In genomic region chr19:18437481-18438330, GRCh38 we compare ENCODE assay signal across 8 cellular contexts. TPM values are rescaled to one million over a fixed set of nuclear protein-coding genes. Genes with fewer than 3 reads are reported as not detected.
DNase-seq lines count a peak whose midpoint lies in the region; ATAC-seq and TF ChIP-seq lines count a peak whose summit lies in the region.

TSS of gene ISYNA1 (minus strand) at chr19:18438133. CDS start at chr19:18437979, 154 bp downstream.

- H3K9me3 Mint-ChIP-seq in activated T-helper 17 cell treated with anti-CD3 and anti-CD28 coated beads, Interleukin-2, amount 50 U/mL, for 72 hours: peaks cover 5% of the 10 kb centered on the region

- no peaks in the 10 kb centered on the region for H3K36me3 ChIP-seq in neural cell (ENCODE audit: insufficient read depth, low read length)

- no peaks in the 10 kb centered on the region for H4K20me1 ChIP-seq in neural cell (ENCODE audit: insufficient read depth)

- H3K9ac ChIP-seq in neural cell (ENCODE audit: low read length): peak within 1 kb of the TSS; percentile 76

- peak within 1 kb of the TSS; percentile 30 for H3K4me2 ChIP-seq in neural cell (ENCODE audit: low read length)

- H3K4me3 ChIP-seq in fibroblast of the aortic adventitia (ENCODE audit: low read depth, low read length) (peak within 1 kb of the TSS; percentile 61), neural cell (ENCODE audit: low read length) (peak within 1 kb of the TSS; percentile 89)

- no peak for TF ChIP-seq EP300 in neural cell (conservative IDR thresholded peaks at IDR 0.05; ENCODE audit: poor library complexity, severe bottlenecking)

- TF ChIP-seq CTCF in fibroblast of the aortic adventitia (IDR thresholded peaks at IDR 0.05; ENCODE audit: insufficient read depth, low read length): no peak
- no peak for TF ChIP-seq CTCF in neural cell (IDR thresholded peaks at IDR 0.05; ENCODE audit: poor library complexity, severe bottlenecking)

- DNase-seq in DMS53 (lab: John Stamatoyannopoulos, UW) (peak; percentile 83), DMS53 treated with DMSO at 0.1 percent for 48 hours (lab: John Stamatoyannopoulos, UW; ENCODE audit: unreplicated experiment) (no peak), NCI-H226 (peak; percentile 86), fibroblast of the aortic adventitia (ENCODE audit: low read depth) (no peak), ureter (ENCODE audit: low spot score) (no peak), SIG-M5 (lab: John Stamatoyannopoulos, UW) (no peak)

- ATAC-seq in activated T-helper 17 cell treated with anti-CD3 and anti-CD28 coated beads, Interleukin-2, amount 50 U/mL, for 72 hours (replicated peaks): peak; percentile 31

- TF ChIP-seq RAD21 in neural cell (conservative IDR thresholded peaks at IDR 0.05): no peak

- H3K36me3 Mint-ChIP-seq in activated T-helper 17 cell treated with anti-CD3 and anti-CD28 coated beads, Interleukin-2, amount 50 U/mL, for 72 hours (ENCODE audit: low read depth): peaks cover 20% of the 10 kb centered on the region

- peak within 1 kb of the TSS; percentile 65 for H3K4me3 Mint-ChIP-seq in activated T-helper 17 cell treated with anti-CD3 and anti-CD28 coated beads, Interleukin-2, amount 50 U/mL, for 72 hours

- no peak within 1 kb of the TSS for H3K27ac Mint-ChIP-seq in activated T-helper 17 cell treated with anti-CD3 and anti-CD28 coated beads, Interleukin-2, amount 50 U/mL, for 72 hours

- H3K9me3 ChIP-seq in neural cell (ENCODE audit: low read length): no peaks in the 10 kb centered on the region

- peak within 1 kb of the TSS; percentile 57 for H3K27ac ChIP-seq in neural cell (ENCODE audit: low read length)

- no peaks in the 10 kb centered on the region for H3K27me3 Mint-ChIP-seq in activated T-helper 17 cell treated with anti-CD3 and anti-CD28 coated beads, Interleukin-2, amount 50 U/mL, for 72 hours

- peak within 1 kb of the TSS; percentile 45 for H2AFZ ChIP-seq in neural cell (ENCODE audit: low read depth, low read length)

- H3K79me2 ChIP-seq in neural cell (replicated peaks; ENCODE audit: insufficient read depth, low read length): no peaks in the 10 kb centered on the region

- H3K4me1 Mint-ChIP-seq in activated T-helper 17 cell treated with anti-CD3 and anti-CD28 coated beads, Interleukin-2, amount 50 U/mL, for 72 hours: peaks cover 7% of the 10 kb centered on the region

- no peaks in the 10 kb centered on the region for H3K27me3 ChIP-seq in neural cell (ENCODE audit: insufficient read depth, low read depth, low read length)

- H3F3A ChIP-seq in neural cell (ENCODE audit: insufficient read depth, low read length, poor library complexity, severe bottlenecking): peaks cover 3% of the 10 kb centered on the region

- H3K9me2 ChIP-seq in neural cell (ENCODE audit: insufficient read depth, low read length): no peaks in the 10 kb centered on the region

TF ChIP-seq in neural cell, 6 proteins besides CTCF, POLR2A, EP300 and RAD21:
- TF ChIP-seq MXI1 (conservative IDR thresholded peaks at IDR 0.05; ENCODE audit: poor library complexity, severe bottlenecking) (peak; percentile 61), REST (IDR thresholded peaks at IDR 0.05; ENCODE audit: borderline replicate concordance) (no peak), POLR2AphosphoS5 (IDR thresholded peaks at IDR 0.05) (peak; percentile 63)

RNA-seq across cellular contexts. Expression of gene ISYNA1, which starts in this region (rescaled TPM):
- total RNA-seq in activated T-helper 17 cell treated with anti-CD3 and anti-CD28 coated beads, Interleukin-2, amount 50 U/mL, for 72 hours: 10 to 100 TPM; 15.9 to 22.0 TPM
- total RNA-seq in fibroblast of the aortic adventitia (ENCODE audit: low replicate concordance) (6.3 and 42.1 TPM in 2 replicates), ureter (116 TPM)
- 123 and 164 TPM in 2 replicates for polyA plus RNA-seq in neural cell
- 47.0 and 53.0 TPM in 2 replicates for polyA minus RNA-seq in neural cell

Comparison
In these comparisons a context has a peak if more than half of its experiments do, and no peak if none do; other contexts are left out.
1. DNase-seq: peak in DMS53 (single experiment) and NCI-H226 (single experiment); none in DMS53 treated with DMSO at 0.1 percent for 48 hours (single experiment), fibroblast of the aortic adventitia (single experiment), ureter (single experiment) and SIG-M5 (single experiment).